1 cellular context compared by ENCODE assay signal in genomic region chr12:2812290-2813213, GRCh38.
TF ChIP-seq lines count a peak whose summit lies in the region.

TSS of gene ITFG2 (plus strand) at chr12:2812668. CDS start at chr12:2812761, 93 bp downstream.

TF ChIP-seq in HepG2, 621 proteins besides CTCF, POLR2A, EP300 and RAD21 (continued from another document and continues in another):
- TF ChIP-seq, protein P1, sequence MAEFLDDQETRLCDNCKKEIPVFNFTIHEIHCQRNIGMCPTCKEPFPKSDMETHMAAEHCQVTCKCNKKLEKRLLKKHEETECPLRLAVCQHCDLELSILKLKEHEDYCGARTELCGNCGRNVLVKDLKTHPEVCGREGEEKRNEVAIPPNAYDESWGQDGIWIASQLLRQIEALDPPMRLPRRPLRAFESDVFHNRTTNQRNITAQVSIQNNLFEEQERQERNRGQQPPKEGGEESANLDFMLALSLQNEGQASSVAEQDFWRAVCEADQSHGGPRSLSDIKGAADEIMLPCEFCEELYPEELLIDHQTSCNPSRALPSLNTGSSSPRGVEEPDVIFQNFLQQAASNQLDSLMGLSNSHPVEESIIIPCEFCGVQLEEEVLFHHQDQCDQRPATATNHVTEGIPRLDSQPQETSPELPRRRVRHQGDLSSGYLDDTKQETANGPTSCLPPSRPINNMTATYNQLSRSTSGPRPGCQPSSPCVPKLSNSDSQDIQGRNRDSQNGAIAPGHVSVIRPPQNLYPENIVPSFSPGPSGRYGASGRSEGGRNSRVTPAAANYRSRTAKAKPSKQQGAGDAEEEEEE (CRISPR knock-in tag; IDR thresholded peaks at IDR 0.05; ENCODE audit: borderline replicate concordance) = no peak
- TF ChIP-seq HDAC1 (CRISPR knock-in tag; IDR thresholded peaks at IDR 0.05) = peak; percentile 94
- TF ChIP-seq ZNF432 (CRISPR knock-in tag; IDR thresholded peaks at IDR 0.05; ENCODE audit: borderline replicate concordance) = no peak
- peak; percentile 94 for TF ChIP-seq TAF1 (CRISPR knock-in tag; IDR thresholded peaks at IDR 0.05)
- TF ChIP-seq HOXA9 (CRISPR knock-in tag; IDR thresholded peaks at IDR 0.05; ENCODE audit: borderline replicate concordance) = no peak
- TF ChIP-seq MEF2D (CRISPR knock-in tag; IDR thresholded peaks at IDR 0.05) = peak; percentile 96
- TF ChIP-seq ZSCAN30 (CRISPR knock-in tag; IDR thresholded peaks at IDR 0.05) = no peak
- peak; percentile 96; the same call in 1 of the 2 replicates for TF ChIP-seq ZNF598 (CRISPR knock-in tag; IDR thresholded peaks at IDR 0.05; ENCODE audit: borderline replicate concordance)
- TF ChIP-seq ZNF766 (CRISPR knock-in tag; IDR thresholded peaks at IDR 0.05; ENCODE audit: borderline replicate concordance) = peak; percentile 83; the same call in 1 of the 2 replicates
- peak; percentile 79; the same call in 1 of the 2 replicates for TF ChIP-seq ZNF235 (CRISPR knock-in tag; IDR thresholded peaks at IDR 0.05; ENCODE audit: borderline replicate concordance)
- TF ChIP-seq, protein P2, sequence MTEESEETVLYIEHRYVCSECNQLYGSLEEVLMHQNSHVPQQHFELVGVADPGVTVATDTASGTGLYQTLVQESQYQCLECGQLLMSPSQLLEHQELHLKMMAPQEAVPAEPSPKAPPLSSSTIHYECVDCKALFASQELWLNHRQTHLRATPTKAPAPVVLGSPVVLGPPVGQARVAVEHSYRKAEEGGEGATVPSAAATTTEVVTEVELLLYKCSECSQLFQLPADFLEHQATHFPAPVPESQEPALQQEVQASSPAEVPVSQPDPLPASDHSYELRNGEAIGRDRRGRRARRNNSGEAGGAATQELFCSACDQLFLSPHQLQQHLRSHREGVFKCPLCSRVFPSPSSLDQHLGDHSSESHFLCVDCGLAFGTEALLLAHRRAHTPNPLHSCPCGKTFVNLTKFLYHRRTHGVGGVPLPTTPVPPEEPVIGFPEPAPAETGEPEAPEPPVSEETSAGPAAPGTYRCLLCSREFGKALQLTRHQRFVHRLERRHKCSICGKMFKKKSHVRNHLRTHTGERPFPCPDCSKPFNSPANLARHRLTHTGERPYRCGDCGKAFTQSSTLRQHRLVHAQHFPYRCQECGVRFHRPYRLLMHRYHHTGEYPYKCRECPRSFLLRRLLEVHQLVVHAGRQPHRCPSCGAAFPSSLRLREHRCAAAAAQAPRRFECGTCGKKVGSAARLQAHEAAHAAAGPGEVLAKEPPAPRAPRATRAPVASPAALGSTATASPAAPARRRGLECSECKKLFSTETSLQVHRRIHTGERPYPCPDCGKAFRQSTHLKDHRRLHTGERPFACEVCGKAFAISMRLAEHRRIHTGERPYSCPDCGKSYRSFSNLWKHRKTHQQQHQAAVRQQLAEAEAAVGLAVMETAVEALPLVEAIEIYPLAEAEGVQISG (CRISPR knock-in tag; IDR thresholded peaks at IDR 0.05) = peak; percentile 92
- peak; percentile 96; the same call in 1 of the 2 replicates for TF ChIP-seq AHR (CRISPR knock-in tag; IDR thresholded peaks at IDR 0.05)
- TF ChIP-seq DNMT1 (CRISPR knock-in tag; IDR thresholded peaks at IDR 0.05) = peak; percentile 77; the same call in 1 of the 2 replicates
- TF ChIP-seq, protein P3, sequence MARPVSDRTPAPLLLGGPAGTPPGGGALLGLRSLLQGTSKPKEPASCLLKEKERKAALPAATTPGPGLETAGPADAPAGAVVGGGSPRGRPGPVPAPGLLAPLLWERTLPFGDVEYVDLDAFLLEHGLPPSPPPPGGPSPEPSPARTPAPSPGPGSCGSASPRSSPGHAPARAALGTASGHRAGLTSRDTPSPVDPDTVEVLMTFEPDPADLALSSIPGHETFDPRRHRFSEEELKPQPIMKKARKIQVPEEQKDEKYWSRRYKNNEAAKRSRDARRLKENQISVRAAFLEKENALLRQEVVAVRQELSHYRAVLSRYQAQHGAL (CRISPR knock-in tag; IDR thresholded peaks at IDR 0.05; ENCODE audit: not compliant biosample characterization) = peak; percentile 43
- TF ChIP-seq, protein P4, sequence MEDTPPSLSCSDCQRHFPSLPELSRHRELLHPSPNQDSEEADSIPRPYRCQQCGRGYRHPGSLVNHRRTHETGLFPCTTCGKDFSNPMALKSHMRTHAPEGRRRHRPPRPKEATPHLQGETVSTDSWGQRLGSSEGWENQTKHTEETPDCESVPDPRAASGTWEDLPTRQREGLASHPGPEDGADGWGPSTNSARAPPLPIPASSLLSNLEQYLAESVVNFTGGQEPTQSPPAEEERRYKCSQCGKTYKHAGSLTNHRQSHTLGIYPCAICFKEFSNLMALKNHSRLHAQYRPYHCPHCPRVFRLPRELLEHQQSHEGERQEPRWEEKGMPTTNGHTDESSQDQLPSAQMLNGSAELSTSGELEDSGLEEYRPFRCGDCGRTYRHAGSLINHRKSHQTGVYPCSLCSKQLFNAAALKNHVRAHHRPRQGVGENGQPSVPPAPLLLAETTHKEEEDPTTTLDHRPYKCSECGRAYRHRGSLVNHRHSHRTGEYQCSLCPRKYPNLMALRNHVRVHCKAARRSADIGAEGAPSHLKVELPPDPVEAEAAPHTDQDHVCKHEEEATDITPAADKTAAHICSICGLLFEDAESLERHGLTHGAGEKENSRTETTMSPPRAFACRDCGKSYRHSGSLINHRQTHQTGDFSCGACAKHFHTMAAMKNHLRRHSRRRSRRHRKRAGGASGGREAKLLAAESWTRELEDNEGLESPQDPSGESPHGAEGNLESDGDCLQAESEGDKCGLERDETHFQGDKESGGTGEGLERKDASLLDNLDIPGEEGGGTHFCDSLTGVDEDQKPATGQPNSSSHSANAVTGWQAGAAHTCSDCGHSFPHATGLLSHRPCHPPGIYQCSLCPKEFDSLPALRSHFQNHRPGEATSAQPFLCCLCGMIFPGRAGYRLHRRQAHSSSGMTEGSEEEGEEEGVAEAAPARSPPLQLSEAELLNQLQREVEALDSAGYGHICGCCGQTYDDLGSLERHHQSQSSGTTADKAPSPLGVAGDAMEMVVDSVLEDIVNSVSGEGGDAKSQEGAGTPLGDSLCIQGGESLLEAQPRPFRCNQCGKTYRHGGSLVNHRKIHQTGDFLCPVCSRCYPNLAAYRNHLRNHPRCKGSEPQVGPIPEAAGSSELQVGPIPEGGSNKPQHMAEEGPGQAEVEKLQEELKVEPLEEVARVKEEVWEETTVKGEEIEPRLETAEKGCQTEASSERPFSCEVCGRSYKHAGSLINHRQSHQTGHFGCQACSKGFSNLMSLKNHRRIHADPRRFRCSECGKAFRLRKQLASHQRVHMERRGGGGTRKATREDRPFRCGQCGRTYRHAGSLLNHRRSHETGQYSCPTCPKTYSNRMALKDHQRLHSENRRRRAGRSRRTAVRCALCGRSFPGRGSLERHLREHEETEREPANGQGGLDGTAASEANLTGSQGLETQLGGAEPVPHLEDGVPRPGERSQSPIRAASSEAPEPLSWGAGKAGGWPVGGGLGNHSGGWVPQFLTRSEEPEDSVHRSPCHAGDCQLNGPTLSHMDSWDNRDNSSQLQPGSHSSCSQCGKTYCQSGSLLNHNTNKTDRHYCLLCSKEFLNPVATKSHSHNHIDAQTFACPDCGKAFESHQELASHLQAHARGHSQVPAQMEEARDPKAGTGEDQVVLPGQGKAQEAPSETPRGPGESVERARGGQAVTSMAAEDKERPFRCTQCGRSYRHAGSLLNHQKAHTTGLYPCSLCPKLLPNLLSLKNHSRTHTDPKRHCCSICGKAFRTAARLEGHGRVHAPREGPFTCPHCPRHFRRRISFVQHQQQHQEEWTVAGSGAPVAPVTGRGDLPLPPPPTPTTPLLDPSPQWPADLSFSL (CRISPR knock-in tag; IDR thresholded peaks at IDR 0.05) = no peak
- TF ChIP-seq ZNF563 (CRISPR knock-in tag; IDR thresholded peaks at IDR 0.05) = peak; percentile 24; the same call in 1 of the 2 replicates
- TF ChIP-seq ZBTB26 (CRISPR knock-in tag; IDR thresholded peaks at IDR 0.05; ENCODE audit: borderline replicate concordance) = peak; percentile 53; the same call in 1 of the 2 replicates
- TF ChIP-seq MAFF (IDR thresholded peaks at IDR 0.05; ENCODE audit: low read depth, low read length) = no peak
- no peak for TF ChIP-seq ZNF7 (CRISPR knock-in tag; IDR thresholded peaks at IDR 0.05)
- TF ChIP-seq ZNF891 (CRISPR knock-in tag; IDR thresholded peaks at IDR 0.05) = peak; percentile 86; the same call in 1 of the 2 replicates
- TF ChIP-seq FOXO4 (CRISPR knock-in tag; conservative IDR thresholded peaks at IDR 0.05) = no peak
- TF ChIP-seq TARDBP (CRISPR knock-in tag; IDR thresholded peaks at IDR 0.05) = peak; percentile 89
- TF ChIP-seq ZNF382 (CRISPR knock-in tag; IDR thresholded peaks at IDR 0.05; ENCODE audit: borderline replicate concordance) = no peak
- no peak; the same call in 1 of the 2 replicates for TF ChIP-seq NFATC3 (CRISPR knock-in tag; IDR thresholded peaks at IDR 0.05)
- TF ChIP-seq ZNF263 (CRISPR knock-in tag; IDR thresholded peaks at IDR 0.05) = no peak; the same call in 1 of the 2 replicates
- TF ChIP-seq SRY (CRISPR knock-in tag; IDR thresholded peaks at IDR 0.05) = peak; percentile 95
- peak; percentile 72; the same call in 1 of the 2 replicates for TF ChIP-seq PCBP1 (IDR thresholded peaks at IDR 0.05; ENCODE audit: borderline replicate concordance, low read depth, low read length)
- no peak for TF ChIP-seq ZBTB7A (CRISPR knock-in tag; IDR thresholded peaks at IDR 0.05)
- TF ChIP-seq, protein P5, sequence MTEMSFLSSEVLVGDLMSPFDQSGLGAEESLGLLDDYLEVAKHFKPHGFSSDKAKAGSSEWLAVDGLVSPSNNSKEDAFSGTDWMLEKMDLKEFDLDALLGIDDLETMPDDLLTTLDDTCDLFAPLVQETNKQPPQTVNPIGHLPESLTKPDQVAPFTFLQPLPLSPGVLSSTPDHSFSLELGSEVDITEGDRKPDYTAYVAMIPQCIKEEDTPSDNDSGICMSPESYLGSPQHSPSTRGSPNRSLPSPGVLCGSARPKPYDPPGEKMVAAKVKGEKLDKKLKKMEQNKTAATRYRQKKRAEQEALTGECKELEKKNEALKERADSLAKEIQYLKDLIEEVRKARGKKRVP (CRISPR knock-in tag; IDR thresholded peaks at IDR 0.05) = peak in 1 of 2 experiments; percentile 56; a peak in 2 of 4 replicates
- TF ChIP-seq JUN (CRISPR knock-in tag; IDR thresholded peaks at IDR 0.05) = peak; percentile 62; the same call in 1 of the 2 replicates
- TF ChIP-seq, protein P6, sequence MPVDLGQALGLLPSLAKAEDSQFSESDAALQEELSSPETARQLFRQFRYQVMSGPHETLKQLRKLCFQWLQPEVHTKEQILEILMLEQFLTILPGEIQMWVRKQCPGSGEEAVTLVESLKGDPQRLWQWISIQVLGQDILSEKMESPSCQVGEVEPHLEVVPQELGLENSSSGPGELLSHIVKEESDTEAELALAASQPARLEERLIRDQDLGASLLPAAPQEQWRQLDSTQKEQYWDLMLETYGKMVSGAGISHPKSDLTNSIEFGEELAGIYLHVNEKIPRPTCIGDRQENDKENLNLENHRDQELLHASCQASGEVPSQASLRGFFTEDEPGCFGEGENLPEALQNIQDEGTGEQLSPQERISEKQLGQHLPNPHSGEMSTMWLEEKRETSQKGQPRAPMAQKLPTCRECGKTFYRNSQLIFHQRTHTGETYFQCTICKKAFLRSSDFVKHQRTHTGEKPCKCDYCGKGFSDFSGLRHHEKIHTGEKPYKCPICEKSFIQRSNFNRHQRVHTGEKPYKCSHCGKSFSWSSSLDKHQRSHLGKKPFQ (CRISPR knock-in tag; IDR thresholded peaks at IDR 0.05; ENCODE audit: insufficient replicate concordance) = no peak
- TF ChIP-seq, protein P7, sequence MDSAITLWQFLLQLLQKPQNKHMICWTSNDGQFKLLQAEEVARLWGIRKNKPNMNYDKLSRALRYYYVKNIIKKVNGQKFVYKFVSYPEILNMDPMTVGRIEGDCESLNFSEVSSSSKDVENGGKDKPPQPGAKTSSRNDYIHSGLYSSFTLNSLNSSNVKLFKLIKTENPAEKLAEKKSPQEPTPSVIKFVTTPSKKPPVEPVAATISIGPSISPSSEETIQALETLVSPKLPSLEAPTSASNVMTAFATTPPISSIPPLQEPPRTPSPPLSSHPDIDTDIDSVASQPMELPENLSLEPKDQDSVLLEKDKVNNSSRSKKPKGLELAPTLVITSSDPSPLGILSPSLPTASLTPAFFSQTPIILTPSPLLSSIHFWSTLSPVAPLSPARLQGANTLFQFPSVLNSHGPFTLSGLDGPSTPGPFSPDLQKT (CRISPR knock-in tag; IDR thresholded peaks at IDR 0.05; ENCODE audit: borderline replicate concordance) = no peak
- TF ChIP-seq, protein P8, sequence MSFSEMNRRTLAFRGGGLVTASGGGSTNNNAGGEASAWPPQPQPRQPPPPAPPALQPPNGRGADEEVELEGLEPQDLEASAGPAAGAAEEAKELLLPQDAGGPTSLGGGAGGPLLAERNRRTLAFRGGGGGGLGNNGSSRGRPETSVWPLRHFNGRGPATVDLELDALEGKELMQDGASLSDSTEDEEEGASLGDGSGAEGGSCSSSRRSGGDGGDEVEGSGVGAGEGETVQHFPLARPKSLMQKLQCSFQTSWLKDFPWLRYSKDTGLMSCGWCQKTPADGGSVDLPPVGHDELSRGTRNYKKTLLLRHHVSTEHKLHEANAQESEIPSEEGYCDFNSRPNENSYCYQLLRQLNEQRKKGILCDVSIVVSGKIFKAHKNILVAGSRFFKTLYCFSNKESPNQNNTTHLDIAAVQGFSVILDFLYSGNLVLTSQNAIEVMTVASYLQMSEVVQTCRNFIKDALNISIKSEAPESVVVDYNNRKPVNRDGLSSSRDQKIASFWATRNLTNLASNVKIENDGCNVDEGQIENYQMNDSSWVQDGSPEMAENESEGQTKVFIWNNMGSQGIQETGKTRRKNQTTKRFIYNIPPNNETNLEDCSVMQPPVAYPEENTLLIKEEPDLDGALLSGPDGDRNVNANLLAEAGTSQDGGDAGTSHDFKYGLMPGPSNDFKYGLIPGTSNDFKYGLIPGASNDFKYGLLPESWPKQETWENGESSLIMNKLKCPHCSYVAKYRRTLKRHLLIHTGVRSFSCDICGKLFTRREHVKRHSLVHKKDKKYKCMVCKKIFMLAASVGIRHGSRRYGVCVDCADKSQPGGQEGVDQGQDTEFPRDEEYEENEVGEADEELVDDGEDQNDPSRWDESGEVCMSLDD (CRISPR knock-in tag; IDR thresholded peaks at IDR 0.05; ENCODE audit: borderline replicate concordance) = peak; percentile 81; the same call in 1 of the 2 replicates
